8 cellular contexts compared by ENCODE assay signal in genomic region chr12:133181238-133181959, GRCh38. TPM values are rescaled to one million over a fixed set of nuclear protein-coding genes. Genes with fewer than 3 reads are reported as not detected.
DNase-seq lines count a peak whose midpoint lies in the region; ATAC-seq and TF ChIP-seq lines count a peak whose summit lies in the region.

ZNF268 (plus strand) TSS chr12:133181495; CDS start chr12:133181998, 503 bp downstream.

- H3K9me3 ChIP-seq in endodermal cell (ENCODE audit: control insufficient read depth, low read length), result peaks cover 86% of the 10 kb centered on the region

- no peaks in the 10 kb centered on the region for H3K27me3 ChIP-seq in endodermal cell (ENCODE audit: control insufficient read depth, insufficient read depth, low read length, poor library complexity, severe bottlenecking)

- no peaks in the 10 kb centered on the region for H3K4me1 ChIP-seq in endodermal cell (ENCODE audit: control insufficient read depth, insufficient read depth, low read length)

- H3K9ac ChIP-seq in endodermal cell (ENCODE audit: extremely low read depth, low read length, poor library complexity, severe bottlenecking), result peak within 1 kb of the TSS; percentile 87

- H3K36me3 Mint-ChIP-seq in activated CD8-positive, alpha-beta memory T cell treated with anti-CD3 and anti-CD28 coated beads, Interleukin-2, amount 10 ng/mL, durations not matched to agents 7 days and 5 days, result peaks cover 58% of the 10 kb centered on the region
- peaks cover 48% of the 10 kb centered on the region for H3K36me3 Mint-ChIP-seq in endodermal cell (ENCODE audit: low read depth)

- CTCF ChIA-PET in activated CD8-positive, alpha-beta memory T cell treated with anti-CD3 and anti-CD28 coated beads, Interleukin-2, amount 10 ng/mL, durations not matched to agents 7 days and 5 days (lab: Charles Lee), result interaction anchor here (0.6 to 1.9 kb wide), 13 partner anchors 10 to 414 kb away, joined by 3 to 12 read pairs (median 4); partner anchors contain the start of genes ZNF10, ZNF26, ZNF84 and ZNF891

- H3K36me3 ChIP-seq in endodermal cell (ENCODE audit: control insufficient read depth, insufficient read depth, low read length), result peaks cover 42% of the 10 kb centered on the region

- peaks cover 17% of the 10 kb centered on the region for H3K4me1 Mint-ChIP-seq in activated CD8-positive, alpha-beta memory T cell treated with anti-CD3 and anti-CD28 coated beads, Interleukin-2, amount 10 ng/mL, durations not matched to agents 7 days and 5 days
- no peaks in the 10 kb centered on the region for H3K4me1 Mint-ChIP-seq in endodermal cell

- peak within 1 kb of the TSS; percentile 95 for H3K4me3 Mint-ChIP-seq in activated CD8-positive, alpha-beta memory T cell treated with anti-CD3 and anti-CD28 coated beads, Interleukin-2, amount 10 ng/mL, durations not matched to agents 7 days and 5 days
- peak within 1 kb of the TSS; percentile 92 for H3K4me3 Mint-ChIP-seq in endodermal cell

- H3K9me3 Mint-ChIP-seq in activated CD8-positive, alpha-beta memory T cell treated with anti-CD3 and anti-CD28 coated beads, Interleukin-2, amount 10 ng/mL, durations not matched to agents 7 days and 5 days (ENCODE audit: low read depth), result peaks cover 38% of the 10 kb centered on the region
- peaks cover 87% of the 10 kb centered on the region for H3K9me3 Mint-ChIP-seq in endodermal cell

- peak within 1 kb of the TSS; percentile 88 for H3K27ac Mint-ChIP-seq in activated CD8-positive, alpha-beta memory T cell treated with anti-CD3 and anti-CD28 coated beads, Interleukin-2, amount 10 ng/mL, durations not matched to agents 7 days and 5 days
- H3K27ac Mint-ChIP-seq in endodermal cell, result peak within 1 kb of the TSS; percentile 97

- peak; percentile 76 for ATAC-seq in GM19468 (IDR thresholded peaks at IDR 0.05; ENCODE audit: extremely low read depth, unreplicated experiment)
- peak; percentile 91 for ATAC-seq in activated CD8-positive, alpha-beta memory T cell treated with anti-CD3 and anti-CD28 coated beads, Interleukin-2, amount 10 ng/mL, durations not matched to agents 7 days and 5 days

- 0 to 1% methylated on average over 21 to 40 of the region's 40 CpGs for WGBS in endodermal cell (ENCODE audit: insufficient coverage in 1 of 2, insufficient read length in 1 of 2), 2 experiments

- H3K4me3 ChIP-seq in endodermal cell (ENCODE audit: low read length), result peak within 1 kb of the TSS; percentile 98

- H3K27me3 Mint-ChIP-seq in activated CD8-positive, alpha-beta memory T cell treated with anti-CD3 and anti-CD28 coated beads, Interleukin-2, amount 10 ng/mL, durations not matched to agents 7 days and 5 days, result no peaks in the 10 kb centered on the region
- H3K27me3 Mint-ChIP-seq in endodermal cell (ENCODE audit: insufficient read depth), result no peaks in the 10 kb centered on the region

- peak; percentile 96 for TF ChIP-seq CTCF in endodermal cell (conservative IDR thresholded peaks at IDR 0.05)

- peak within 1 kb of the TSS; percentile 62 for H3K27ac ChIP-seq in endodermal cell (ENCODE audit: low read depth, low read length)

- DNase-seq in COR-L47 (lab: John Stamatoyannopoulos, UW) (peak; percentile 92), HS-5 (ENCODE audit: low read depth) (peak; percentile 56), NOMO-1 treated with DMSO at 0.1 percent for 48 hours (lab: John Stamatoyannopoulos, UW; ENCODE audit: unreplicated experiment) (peak; percentile 93), endodermal cell (peak; percentile 99), mesenteric fat pad (ENCODE audit: low spot score) (peak; percentile 94)
- peak; percentile 96 for DNase-seq in activated CD8-positive, alpha-beta memory T cell treated with anti-CD3 and anti-CD28 coated beads, Interleukin-2, amount 10 ng/mL, durations not matched to agents 7 days and 5 days
- peak; percentile 89 for DNase-seq in stimulated activated CD8-positive, alpha-beta memory T cell treated with anti-CD3 and anti-CD28 coated beads, Interleukin-15, amount 100 ng/mL, for 24 hours (ENCODE audit: low read depth)

RNA-seq across cellular contexts. Expression of gene ZNF268, which starts in this region (rescaled TPM):
- 10 to 100 TPM; 18.6 to 19.9 TPM for total RNA-seq in activated CD8-positive, alpha-beta memory T cell treated with anti-CD3 and anti-CD28 coated beads, Interleukin-2, amount 10 ng/mL, durations not matched to agents 7 days and 5 days
- 10 to 100 TPM; 26.4 to 39.5 TPM for total RNA-seq in endodermal cell
- 22.4 TPM for polyA plus RNA-seq in endodermal cell (2013, experiment 1 of 2)
- polyA plus RNA-seq in endodermal cell (2013, experiment 2 of 2), result 21.2 TPM
- 10.8 TPM for total RNA-seq in mesenteric fat pad

Comparison
In these comparisons a context has a peak if more than half of its experiments do, and no peak if none do; other contexts are left out.
1. Peak in every context shown above with its lines: DNase-seq, ATAC-seq, H3K4me3 ChIP-seq and H3K27ac ChIP-seq.